13 cellular contexts compared by ENCODE assay signal in genomic region chr2:24973812-24974211, GRCh38. TPM values are rescaled to one million over a fixed set of nuclear protein-coding genes. Genes with fewer than 3 reads are reported as not detected.
DNase-seq lines count a peak whose midpoint lies in the region; TF ChIP-seq lines count a peak whose summit lies in the region.
"Had no signal": no experiment of that assay in that cellular context is flagged by ENCODE, and none has a peak within 500 bp of the region (broad histone marks: within the 10 kb centered on the region; RNA-seq: fewer than 3 reads in every experiment).

No MANE protein-coding gene starts in this region.

- no peak overlapping the region for H2AFZ ChIP-seq in Loucy (ENCODE audit: low read length)

- CTCF ChIA-PET in activated CD4-positive, alpha-beta T cell treated with anti-CD3 and anti-CD28 coated beads, Interleukin-2, amount 10 ng/mL, durations not matched to agents 7 days and 5 days (lab: Charles Lee), result interaction anchor here (0.9 kb wide), 1 partner anchor 144 kb away, joined by 3 read pairs; no protein-coding TSS in a partner anchor

- H4K20me1 ChIP-seq in Loucy (ENCODE audit: insufficient read depth, low read length, poor library complexity, severe bottlenecking), result no peaks in the 10 kb centered on the region

- TF ChIP-seq POLR2A in sigmoid colon (IDR thresholded peaks at IDR 0.05), result no peak

- H3K27me3 ChIP-seq in Loucy (ENCODE audit: insufficient read depth, low read length, poor library complexity, severe bottlenecking), result no peaks in the 10 kb centered on the region
- H3K27me3 ChIP-seq in sigmoid colon, result no peaks in the 10 kb centered on the region
- H3K27me3 ChIP-seq: ovary had no signal

- H3K79me2 ChIP-seq in Loucy (ENCODE audit: insufficient read depth, low read length), result peaks cover 45% of the 10 kb centered on the region

- H3K36me3 Mint-ChIP-seq in activated CD4-positive, alpha-beta T cell treated with anti-CD3 and anti-CD28 coated beads, Interleukin-2, amount 10 ng/mL, durations not matched to agents 7 days and 5 days (ENCODE audit: low read depth), result no peaks in the 10 kb centered on the region
- H3K36me3 Mint-ChIP-seq in brain, result peaks cover 12% of the 10 kb centered on the region
- H3K36me3 Mint-ChIP-seq: activated CD8-positive, alpha-beta memory T cell treated with anti-CD3 and anti-CD28 coated beads, Interleukin-2, amount 10 ng/mL, durations not matched to agents 7 days and 5 days had no signal

- H3K4me3 ChIP-seq in Loucy (ENCODE audit: low read length, poor library complexity, severe bottlenecking) (no peak overlapping the region), sigmoid colon (no peak overlapping the region)
- H3K4me3 ChIP-seq: ovary had no signal

- TF ChIP-seq EP300 in sigmoid colon (IDR thresholded peaks at IDR 0.05), result no peak

- POLR2A ChIA-PET in activated CD4-positive, alpha-beta T cell treated with anti-CD3 and anti-CD28 coated beads, Interleukin-2, amount 10 ng/mL, durations not matched to agents 7 days and 5 days (lab: Charles Lee), result no interaction called here

- H3K4me3 Mint-ChIP-seq in activated CD4-positive, alpha-beta T cell treated with anti-CD3 and anti-CD28 coated beads, Interleukin-2, amount 10 ng/mL, durations not matched to agents 7 days and 5 days, result no peak overlapping the region
- H3K4me3 Mint-ChIP-seq in brain, result peak overlapping the region; percentile 63 to 99 (median 77)
- H3K4me3 Mint-ChIP-seq: activated CD8-positive, alpha-beta memory T cell treated with anti-CD3 and anti-CD28 coated beads, Interleukin-2, amount 10 ng/mL, durations not matched to agents 7 days and 5 days; HFFc6 had no signal

- TF ChIP-seq CTCF in Loucy (conservative IDR thresholded peaks at IDR 0.05; ENCODE audit: low read length) (no peak), brain (conservative IDR thresholded peaks at IDR 0.05) (no peak), sigmoid colon (IDR thresholded peaks at IDR 0.05) (no peak)

- no peaks in the 10 kb centered on the region for H3K9me2 ChIP-seq in Loucy (replicated peaks; ENCODE audit: low read depth, low read length)

- peaks cover 19% of the 10 kb centered on the region for H3K4me1 Mint-ChIP-seq in activated CD4-positive, alpha-beta T cell treated with anti-CD3 and anti-CD28 coated beads, Interleukin-2, amount 10 ng/mL, durations not matched to agents 7 days and 5 days
- peaks cover 48% of the 10 kb centered on the region for H3K4me1 Mint-ChIP-seq in brain

- H3K9me3 Mint-ChIP-seq in activated CD4-positive, alpha-beta T cell treated with anti-CD3 and anti-CD28 coated beads, Interleukin-2, amount 10 ng/mL, durations not matched to agents 7 days and 5 days, result no peaks in the 10 kb centered on the region
- peaks cover 0 to 7% (median 0%) of the 10 kb centered on the region in 5 experiments for H3K9me3 Mint-ChIP-seq in brain
- H3K9me3 Mint-ChIP-seq: HFFc6 had no signal

- no peaks in the 10 kb centered on the region for H3K27me3 Mint-ChIP-seq in activated CD4-positive, alpha-beta T cell treated with anti-CD3 and anti-CD28 coated beads, Interleukin-2, amount 10 ng/mL, durations not matched to agents 7 days and 5 days
- peaks cover 8% of the 10 kb centered on the region for H3K27me3 Mint-ChIP-seq in brain
- H3K27me3 Mint-ChIP-seq: activated CD8-positive, alpha-beta memory T cell treated with anti-CD3 and anti-CD28 coated beads, Interleukin-2, amount 10 ng/mL, durations not matched to agents 7 days and 5 days had no signal

- no peak for DNase-seq in activated CD4-positive, alpha-beta T cell treated with anti-CD3 and anti-CD28 coated beads, Interleukin-2, amount 10 ng/mL, durations not matched to agents 7 days and 5 days
- no peak for DNase-seq in activated CD4-positive, alpha-beta T cell treated with anti-CD3 and anti-CD28 coated beads, Interleukin-2, amount 50 U/mL, for 48 hours
- DNase-seq in sigmoid colon, result no peak
- no peak for DNase-seq in retina
- DNase-seq in SKM-1 treated with dmso at 0.1 percent for 144 hours (lab: John Stamatoyannopoulos, UW; ENCODE audit: unreplicated experiment), result no peak
- no peak for DNase-seq in effector CD8-positive, alpha-beta T cell (lab: John Stamatoyannopoulos, UW)
- DNase-seq: activated CD8-positive, alpha-beta memory T cell treated with anti-CD3 and anti-CD28 coated beads, Interleukin-2, amount 10 ng/mL, durations not matched to agents 7 days and 5 days; amygdala; HFFc6; NCI-H1105 had no signal

- H3K9ac ChIP-seq in Loucy (ENCODE audit: low read depth, low read length, poor library complexity, severe bottlenecking), result peak overlapping the region; percentile 96

- H3F3A ChIP-seq in Loucy (ENCODE audit: low read depth), result no peaks in the 10 kb centered on the region

- no peaks in the 10 kb centered on the region for H3K9me3 ChIP-seq in Loucy (ENCODE audit: insufficient read depth, low read depth, low read length)
- H3K9me3 ChIP-seq in sigmoid colon, result no peaks in the 10 kb centered on the region
- H3K9me3 ChIP-seq: ovary had no signal

- 87 to 90% methylated on average over 4 of the region's 4 CpGs for WGBS in sigmoid colon, 2 donors

- H3K4me2 ChIP-seq in Loucy (ENCODE audit: low read depth, low read length, poor library complexity, severe bottlenecking), result peak overlapping the region; percentile 87

- no peaks in the 10 kb centered on the region for H3K36me3 ChIP-seq in Loucy (ENCODE audit: insufficient read depth, low read length)
- no peaks in the 10 kb centered on the region for H3K36me3 ChIP-seq in sigmoid colon
- H3K36me3 ChIP-seq: ovary had no signal

- H3K4me1 ChIP-seq in Loucy (ENCODE audit: insufficient read depth, low read length, poor library complexity, severe bottlenecking) (peaks cover 18% of the 10 kb centered on the region), sigmoid colon (peaks cover 0 to 24% (median 12%) of the 10 kb centered on the region in 4 donors)

- intact Hi-C loops in sigmoid colon (cut with DNase I), result loop anchor here (5.0 kb wide), 1 partner anchor 68 kb away; the partner anchor contains the start of gene EFR3B

- peak overlapping the region; percentile 57 for H3K27ac Mint-ChIP-seq in activated CD4-positive, alpha-beta T cell treated with anti-CD3 and anti-CD28 coated beads, Interleukin-2, amount 10 ng/mL, durations not matched to agents 7 days and 5 days
- H3K27ac Mint-ChIP-seq in brain, result peak overlapping the region; percentile 33 to 100 (median 80)
- H3K27ac Mint-ChIP-seq: activated CD8-positive, alpha-beta memory T cell treated with anti-CD3 and anti-CD28 coated beads, Interleukin-2, amount 10 ng/mL, durations not matched to agents 7 days and 5 days; HFFc6 had no signal

- H3K27ac ChIP-seq in sigmoid colon, result peak overlapping the region; percentile 96 to 99 (median 98)

RNA-seq across cellular contexts. Expression of gene DNAJC27, which starts 2.1 kb away (rescaled TPM):
- total RNA-seq in activated CD4-positive, alpha-beta T cell treated with anti-CD3 and anti-CD28 coated beads, Interleukin-2, amount 10 ng/mL, durations not matched to agents 7 days and 5 days, result 1 to 10 TPM; 6.0 to 7.7 TPM
- polyA plus RNA-seq in brain (ENCODE audit: insufficient read depth, low read depth, low replicate concordance) (4.0 TPM), sigmoid colon (1 to 10 TPM in 2 of 3 donors, under 1 TPM in 1; 0.60 to 3.3 (median 1.6) TPM)
- total RNA-seq in sigmoid colon, result 10 to 100 TPM in 1 of 4 donors, 1 to 10 TPM in 3; 6.3 to 12.5 (median 7.8) TPM

RNA-seq across cellular contexts. Expression of gene ADCY3, which starts 53.8 kb away (rescaled TPM):
- total RNA-seq in activated CD4-positive, alpha-beta T cell treated with anti-CD3 and anti-CD28 coated beads, Interleukin-2, amount 10 ng/mL, durations not matched to agents 7 days and 5 days, result 10 to 100 TPM; 60.8 to 67.2 TPM
- 37.4 TPM for polyA plus RNA-seq in brain (ENCODE audit: insufficient read depth, low read depth, low replicate concordance)
- total RNA-seq in sigmoid colon, result 10 to 100 TPM; 17.5 to 43.8 (median 22.5) TPM
- 10 to 100 TPM in 1 of 3 donors, 1 to 10 TPM in 2; 3.5 to 38.9 (median 4.8) TPM for polyA plus RNA-seq in sigmoid colon
